In the genomic region with DNA sequence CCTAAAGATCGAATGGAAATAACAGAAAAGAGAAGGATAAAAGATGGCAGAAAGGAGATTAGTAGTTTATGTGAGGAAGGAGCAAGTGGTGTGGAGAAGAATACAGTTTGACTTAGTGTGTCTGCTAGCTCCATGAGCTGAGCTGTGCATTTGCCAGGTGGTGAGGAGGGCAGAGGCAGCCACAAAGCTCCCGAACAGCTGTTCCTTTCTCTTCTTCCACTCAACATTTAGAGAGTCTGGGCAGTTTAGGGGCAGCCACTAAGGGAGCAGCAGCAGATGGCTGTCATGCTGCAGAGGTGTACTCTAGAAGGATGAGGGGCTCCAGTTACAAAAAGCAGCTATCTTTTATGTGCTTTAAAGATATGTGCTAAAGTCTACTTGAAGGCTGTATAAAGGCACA, we compare ENCODE assay signal across 12 cellular contexts.
DNase-seq lines count a peak whose midpoint lies in the region; ATAC-seq and TF ChIP-seq lines count a peak whose summit lies in the region.
"Had no signal": no experiment of that assay in that cellular context is flagged by ENCODE, and none has a peak within 500 bp of the region (broad histone marks: within the 10 kb centered on the region; RNA-seq: fewer than 3 reads in every experiment).

No MANE protein-coding gene starts in this region.

- no peak for ATAC-seq in HG02970 (IDR thresholded peaks at IDR 0.05; ENCODE audit: low FRiP score, unreplicated experiment)
- ATAC-seq: activated CD8-positive, alpha-beta memory T cell treated with anti-CD3 and anti-CD28 coated beads, Interleukin-2, amount 10 ng/mL, durations not matched to agents 7 days and 5 days; esophagus mucosa; lower lobe of right lung had no signal

- no peaks in the 10 kb centered on the region for H3K9me3 Mint-ChIP-seq in nephron
- peaks cover 0 to 2% (median 0%) of the 10 kb centered on the region in 7 donors for H3K9me3 Mint-ChIP-seq in CD14-positive monocyte
- H3K9me3 Mint-ChIP-seq: activated B cell treated with CpG ODN at 0.5 μM for 24 hours had no signal

- H3K9me3 ChIP-seq in spleen: no peaks in the 10 kb centered on the region
- H3K9me3 ChIP-seq: lower lobe of right lung had no signal

- DNase-seq in DMS79 treated with DMSO at 0.1 percent for 48 hours (lab: John Stamatoyannopoulos, UW) (peak; percentile 93), NCI-H1436 treated with DMSO at 0.1 percent for 48 hours (lab: John Stamatoyannopoulos, UW) (peak; percentile 62), NCI-H748 (lab: John Stamatoyannopoulos, UW; ENCODE audit: unreplicated experiment) (peak; percentile 77), CD14-positive monocyte (ENCODE audit: low spot score) (no peak), spleen (no peak)
- DNase-seq: activated B cell treated with CpG ODN at 0.5 μM for 24 hours; activated CD8-positive, alpha-beta memory T cell treated with anti-CD3 and anti-CD28 coated beads, Interleukin-2, amount 10 ng/mL, durations not matched to agents 7 days and 5 days; lower lobe of right lung; substantia nigra had no signal

- no peak overlapping the region for H3K4me3 ChIP-seq in spleen
- H3K4me3 ChIP-seq: lower lobe of right lung had no signal

- no peaks in the 10 kb centered on the region for H3K27me3 Mint-ChIP-seq in nephron (ENCODE audit: low read depth)
- peaks cover 0 to 2% (median 0%) of the 10 kb centered on the region in 3 donors for H3K27me3 Mint-ChIP-seq in CD14-positive monocyte (ENCODE audit: low read depth in 3 of 3)
- H3K27me3 Mint-ChIP-seq: activated B cell treated with CpG ODN at 0.5 μM for 24 hours; activated CD8-positive, alpha-beta memory T cell treated with anti-CD3 and anti-CD28 coated beads, Interleukin-2, amount 10 ng/mL, durations not matched to agents 7 days and 5 days had no signal

- peak overlapping the region; percentile 2 to 28 (median 19) for H3K27ac Mint-ChIP-seq in nephron
- H3K27ac Mint-ChIP-seq in CD14-positive monocyte: no peak overlapping the region
- H3K27ac Mint-ChIP-seq: activated B cell treated with CpG ODN at 0.5 μM for 24 hours; activated CD8-positive, alpha-beta memory T cell treated with anti-CD3 and anti-CD28 coated beads, Interleukin-2, amount 10 ng/mL, durations not matched to agents 7 days and 5 days had no signal

- no peaks in the 10 kb centered on the region for H3K36me3 ChIP-seq in spleen
- H3K36me3 ChIP-seq: lower lobe of right lung had no signal

- 45 to 70% (median 61%) methylated on average over 2 of the region's 2 CpGs for WGBS in spleen, 5 donors

- no peaks in the 10 kb centered on the region for H3K4me1 ChIP-seq in spleen
- H3K4me1 ChIP-seq: lower lobe of right lung had no signal

- H3K27me3 ChIP-seq in spleen (replicated peaks in 1 of 7): no peaks in the 10 kb centered on the region

- H3K4me1 Mint-ChIP-seq in nephron (peaks cover 14% of the 10 kb centered on the region), CD14-positive monocyte (no peaks in the 10 kb centered on the region)
- H3K4me1 Mint-ChIP-seq: activated B cell treated with CpG ODN at 0.5 μM for 24 hours; activated CD8-positive, alpha-beta memory T cell treated with anti-CD3 and anti-CD28 coated beads, Interleukin-2, amount 10 ng/mL, durations not matched to agents 7 days and 5 days had no signal

- H3K27ac ChIP-seq in spleen: no peak overlapping the region
- H3K27ac ChIP-seq: lower lobe of right lung had no signal

- H3K36me3 Mint-ChIP-seq in nephron (ENCODE audit: low read depth): no peaks in the 10 kb centered on the region
- H3K36me3 Mint-ChIP-seq in CD14-positive monocyte: no peaks in the 10 kb centered on the region
- H3K36me3 Mint-ChIP-seq: activated CD8-positive, alpha-beta memory T cell treated with anti-CD3 and anti-CD28 coated beads, Interleukin-2, amount 10 ng/mL, durations not matched to agents 7 days and 5 days had no signal

- TF ChIP-seq POLR2A in spleen (IDR thresholded peaks at IDR 0.05): no peak

- H3K4me3 Mint-ChIP-seq in nephron: no peak overlapping the region
- no peak overlapping the region for H3K4me3 Mint-ChIP-seq in CD14-positive monocyte
- H3K4me3 Mint-ChIP-seq: activated B cell treated with CpG ODN at 0.5 μM for 24 hours; activated CD8-positive, alpha-beta memory T cell treated with anti-CD3 and anti-CD28 coated beads, Interleukin-2, amount 10 ng/mL, durations not matched to agents 7 days and 5 days had no signal

- intact Hi-C loops in CD14-positive monocyte (cut with micrococcal nuclease) (no loop called here), spleen (cut with DNase I; ENCODE audit: low total_unique reads) (no loop called here)

- TF ChIP-seq CTCF in nephron (IDR thresholded peaks at IDR 0.05; ENCODE audit: unreplicated experiment in 3 of 3) (no peak), CD14-positive monocyte (IDR thresholded peaks at IDR 0.05) (no peak), spleen (IDR thresholded peaks at IDR 0.05 in 8 of 11, conservative IDR thresholded peaks at IDR 0.05 in 3 of 11) (no peak)

Comparison
In these comparisons a context has a peak if more than half of its experiments do, and no peak if none do; other contexts are left out.
1. DNase-seq: peak in DMS79 treated with DMSO at 0.1 percent for 48 hours (single experiment), NCI-H1436 treated with DMSO at 0.1 percent for 48 hours (single experiment) and NCI-H748 (single experiment); none in CD14-positive monocyte (single experiment) and spleen (single experiment).
2. H3K27ac Mint-ChIP-seq: peak in nephron (3 of 3); none in CD14-positive monocyte (0 of 7).